8 cellular contexts compared by ENCODE assay signal in the genomic region with DNA sequence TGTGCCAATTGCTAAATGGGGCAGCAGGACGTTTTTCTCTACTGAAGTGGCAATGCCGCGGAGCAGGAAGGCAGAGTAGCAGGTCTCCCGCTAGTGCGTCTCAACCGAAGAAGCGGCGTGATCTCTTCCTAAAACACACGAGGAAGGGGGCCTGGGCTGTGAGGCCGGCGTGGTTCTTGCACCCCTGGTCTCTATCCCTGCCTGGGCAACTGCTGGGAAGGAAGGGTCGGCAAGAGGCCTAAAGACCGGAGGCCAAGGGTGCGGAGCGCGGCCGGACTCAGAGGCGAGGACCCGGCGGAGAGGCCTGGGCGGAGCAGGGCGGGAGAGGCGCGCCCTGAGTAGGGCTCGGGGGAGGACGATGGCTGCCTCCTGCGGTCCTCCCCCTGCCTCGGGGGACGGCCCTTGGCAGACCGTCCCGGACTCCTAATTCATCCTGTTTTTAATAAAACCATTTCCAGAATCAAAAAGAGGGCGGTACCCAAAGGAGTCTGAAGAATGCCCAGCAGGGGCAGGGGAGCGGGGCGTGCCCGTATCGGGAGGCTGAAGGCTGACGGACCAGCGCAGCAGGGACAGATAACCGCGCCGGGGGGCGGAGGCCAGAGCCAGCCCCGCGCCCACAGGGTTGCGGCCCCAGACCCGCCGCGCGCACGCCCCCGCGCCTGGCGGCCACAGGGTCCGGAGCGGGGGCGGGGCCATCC. TPM values are rescaled to one million over a fixed set of nuclear protein-coding genes. Genes with fewer than 3 reads are reported as not detected.
DNase-seq lines count a peak whose midpoint lies in the region; ATAC-seq, FAIRE-seq and TF ChIP-seq lines count a peak whose summit lies in the region.

No MANE protein-coding gene starts in this region.

- H3K27me3 ChIP-seq in esophagus (ENCODE audit: control insufficient read depth in 1 of 2, insufficient read depth in 2 of 2, low read length in 2 of 2) = no peaks in the 10 kb centered on the region
- no peaks in the 10 kb centered on the region for H3K27me3 ChIP-seq in muscle layer of duodenum (ENCODE audit: low read depth, low read length)
- no peaks in the 10 kb centered on the region for H3K27me3 ChIP-seq in thyroid gland

- intact Hi-C loops in thyroid gland (cut with DNase I) = loop anchor here (5.0 kb wide), 1 partner anchor 67 kb away; the partner anchor contains the start of gene PRDM10

- 1 to 4% methylated on average over 41 to 56 of the region's 56 CpGs for WGBS in esophagus, 2 donors
- WGBS in thyroid gland, 2 donors = 2% methylated on average over 25 to 42 of the region's 56 CpGs

- H3K4me1 ChIP-seq in esophagus (ENCODE audit: control insufficient read depth in 2 of 2, insufficient read depth in 2 of 2, low read length in 1 of 2) (peaks cover 0 to 7% of the 10 kb centered on the region in 2 donors), muscle layer of duodenum (ENCODE audit: control insufficient read depth in 1 of 2, insufficient read depth in 2 of 2, low read length in 2 of 2) (peaks cover 0 to 13% of the 10 kb centered on the region in 2 donors), thyroid gland (peaks cover 26 to 30% of the 10 kb centered on the region in 2 donors)

- DNase-seq in C1 segment of cervical spinal cord (lab: John Stamatoyannopoulos, UW) = peak in 11 of 14 donors; percentile 28 to 88 (median 75)
- peak; percentile 38 for DNase-seq in GM19239 (ENCODE audit: insufficient read length, low spot score)
- peak; percentile 81 for DNase-seq in NCI-H69 (lab: John Stamatoyannopoulos, UW)
- DNase-seq in activated CD8-positive, alpha-beta memory T cell treated with anti-CD3 and anti-CD28 coated beads, Interleukin-2, amount 50 U/mL, for 4 hours = peak; percentile 57
- DNase-seq in thyroid gland = peak; percentile 72 to 73

- peak in 3 of 6 experiments; percentile 32 to 45 (median 39) for TF ChIP-seq CTCF in thyroid gland (IDR thresholded peaks at IDR 0.05)

- peak overlapping the region; percentile 79 to 83 for H3K4me3 ChIP-seq in esophagus (ENCODE audit: low read depth in 1 of 2, low read length in 2 of 2)
- peak overlapping the region; percentile 49 to 74 for H3K4me3 ChIP-seq in muscle layer of duodenum (ENCODE audit: low read depth in 1 of 2, low read length in 2 of 2)
- peak overlapping the region; percentile 58 to 66 (median 63) for H3K4me3 ChIP-seq in thyroid gland (replicated peaks in 1 of 3)

- peak; percentile 50 for ATAC-seq in HG03354 (IDR thresholded peaks at IDR 0.05; ENCODE audit: poor library complexity, severe bottlenecking, unreplicated experiment)

- no peaks in the 10 kb centered on the region for H3K36me3 ChIP-seq in esophagus (ENCODE audit: control insufficient read depth in 2 of 2, insufficient read depth in 2 of 2, low read length in 1 of 2)
- H3K36me3 ChIP-seq in muscle layer of duodenum (ENCODE audit: control insufficient read depth in 1 of 2, insufficient read depth in 2 of 2, low read length in 2 of 2) = no peaks in the 10 kb centered on the region
- H3K36me3 ChIP-seq in thyroid gland = no peaks in the 10 kb centered on the region

- peak overlapping the region; percentile 96 to 98 for H3K27ac ChIP-seq in esophagus (ENCODE audit: low read depth in 2 of 2, low read length in 1 of 2)
- H3K27ac ChIP-seq in muscle layer of duodenum (ENCODE audit: low read length) = peak overlapping the region; percentile 55
- H3K27ac ChIP-seq in thyroid gland = peak overlapping the region; percentile 86 to 96 (median 93)

- FAIRE-seq in GM19239 (lab: Jason Lieb, UNC) = no peak

- H3K9me3 ChIP-seq in esophagus (ENCODE audit: control insufficient read depth in 2 of 2, insufficient read depth in 1 of 2, low read depth in 1 of 2, low read length in 1 of 2) (no peaks in the 10 kb centered on the region), muscle layer of duodenum (ENCODE audit: control insufficient read depth in 1 of 2, low read length in 2 of 2) (no peaks in the 10 kb centered on the region), thyroid gland (no peaks in the 10 kb centered on the region)

- peak in 1 of 2 donors; percentile 32 for TF ChIP-seq POLR2A in thyroid gland (IDR thresholded peaks at IDR 0.05)

RNA-seq across cellular contexts. Expression of gene APLP2, which starts 0.6 kb away (rescaled TPM):
- 10 to 100 TPM; 48.9 to 80.5 TPM for polyA plus RNA-seq in esophagus
- total RNA-seq in thyroid gland = 1,000 to 10,000 TPM in 1 of 4 donors, 100 to 1,000 TPM in 3; 782 to 1,078 (median 902) TPM

Comparison
In these comparisons a context has a peak if more than half of its experiments do, and no peak if none do; other contexts are left out.
1. Peak in every context shown above with its lines: DNase-seq, ATAC-seq, H3K4me3 ChIP-seq and H3K27ac ChIP-seq.